In genomic region chr2:184769038-184769437, GRCh38 we compare ENCODE assay signal across 16 cellular contexts.
DNase-seq lines count a peak whose midpoint lies in the region; ATAC-seq, FAIRE-seq and TF ChIP-seq lines count a peak whose summit lies in the region.
"Had no signal": no experiment of that assay in that cellular context is flagged by ENCODE, and none has a peak within 500 bp of the region (broad histone marks: within the 10 kb centered on the region; RNA-seq: fewer than 3 reads in every experiment).

No MANE protein-coding gene starts in this region.

- H3K9me3 ChIP-seq in PC-3 (ENCODE audit: low read length) (no peaks in the 10 kb centered on the region), upper lobe of left lung (no peaks in the 10 kb centered on the region)
- H3K9me3 ChIP-seq: left ventricle myocardium inferior, ovary, thyroid gland had no signal

- H3K9me2 ChIP-seq in PC-3 (replicated peaks; ENCODE audit: low read length) = no peaks in the 10 kb centered on the region

- WGBS in upper lobe of left lung, 2 donors = 42 to 49% methylated on average over 2 of the region's 2 CpGs

- TF ChIP-seq CTCF in PC-3 (conservative IDR thresholded peaks at IDR 0.05; ENCODE audit: low read depth, low read length) = no peak
- TF ChIP-seq CTCF in upper lobe of left lung (IDR thresholded peaks at IDR 0.05) = no peak

- no TSS peak for BruUV-seq in PC-3 (replicated peaks; lab: Mats Ljungman, UMichigan)

- H3K27ac ChIP-seq in PC-3 (ENCODE audit: low read length) = no peak overlapping the region
- H3K27ac ChIP-seq in upper lobe of left lung = no peak overlapping the region
- H3K27ac ChIP-seq: left ventricle myocardium inferior, ovary, thyroid gland had no signal

- intact Hi-C loops in PC-3 (cut with micrococcal nuclease) = no loop called here

- peak overlapping the region; percentile 44; the same call in 1 of the 2 replicates for H3K4me2 ChIP-seq in PC-3 (ENCODE audit: low read length)

- H3K36me3 ChIP-seq in PC-3 (ENCODE audit: low read depth, low read length) = no peaks in the 10 kb centered on the region
- no peaks in the 10 kb centered on the region for H3K36me3 ChIP-seq in upper lobe of left lung
- H3K36me3 ChIP-seq: left ventricle myocardium inferior, ovary, thyroid gland had no signal

- H3K27me3 ChIP-seq in PC-3 (ENCODE audit: low read length) (no peaks in the 10 kb centered on the region), upper lobe of left lung (no peaks in the 10 kb centered on the region)
- H3K27me3 ChIP-seq: ovary, thyroid gland had no signal

- H2AFZ ChIP-seq in PC-3 (ENCODE audit: low read length) = no peak overlapping the region

- TF ChIP-seq EP300 in upper lobe of left lung (IDR thresholded peaks at IDR 0.05) = no peak

- no peak overlapping the region for H3K4me3 ChIP-seq in PC-3 (ENCODE audit: low read length)
- H3K4me3 ChIP-seq in upper lobe of left lung = no peak overlapping the region
- H3K4me3 ChIP-seq: left ventricle myocardium inferior, ovary, thyroid gland had no signal

- ATAC-seq in PC-3 = peak; percentile 96
- ATAC-seq in upper lobe of left lung (ENCODE audit: low FRiP score in 2 of 2) = no peak
- ATAC-seq: activated T-helper 17 cell treated with anti-CD3 and anti-CD28 coated beads, Interleukin-2, amount 50 U/mL, for 72 hours; WTC11 had no signal

- CTCF ChIA-PET in PC-3 (lab: Charles Lee) = no interaction called here
- CTCF ChIA-PET in HEK293T (lab: Yijun Ruan, JAX) = no interaction called here

- H3F3A ChIP-seq in PC-3 (ENCODE audit: low read length, unreplicated experiment) = no peaks in the 10 kb centered on the region

- TF ChIP-seq POLR2A in H54 (IDR thresholded peaks at IDR 0.05; ENCODE audit: low read depth, low read length) (no peak), upper lobe of left lung (IDR thresholded peaks at IDR 0.05) (no peak)

- no peaks in the 10 kb centered on the region for H4K20me1 ChIP-seq in PC-3 (ENCODE audit: low read length)

- DNase-seq in H54 (ENCODE audit: insufficient read length, low spot score) = no peak
- DNase-seq in PC-3 = peak; percentile 63
- DNase-seq in dedifferentiated amniotic fluid mesenchymal stem cell (ENCODE audit: extremely low spot score) = peak; percentile 49
- peak; percentile 63 for DNase-seq in non-pigmented ciliary epithelial cell (ENCODE audit: low read depth)
- no peak for DNase-seq in upper lobe of left lung
- no peak for DNase-seq in DMS53 treated with DMSO at 0.1 percent for 48 hours (lab: John Stamatoyannopoulos, UW; ENCODE audit: unreplicated experiment)
- no peak for DNase-seq in HEK293T (ENCODE audit: extremely low spot score)
- DNase-seq: activated CD8-positive, alpha-beta memory T cell treated with anti-CD3 and anti-CD28 coated beads for 24 hours; cortex of kidney; DMS153; left ventricle myocardium inferior; ovary; RPMI8226; thyroid gland had no signal

- POLR2A ChIA-PET in PC-3 (lab: Charles Lee; ENCODE audit: unreplicated experiment) = no interaction called here
- POLR2A ChIA-PET in HEK293T (lab: Yijun Ruan, JAX) = no interaction called here

- peak; percentile 96 for FAIRE-seq in H54 (lab: Jason Lieb, UNC)

- peaks cover 13% of the 10 kb centered on the region for H3K4me1 ChIP-seq in PC-3 (ENCODE audit: insufficient read depth, low read length)
- H3K4me1 ChIP-seq in upper lobe of left lung = no peaks in the 10 kb centered on the region
- H3K4me1 ChIP-seq: left ventricle myocardium inferior, thyroid gland had no signal

- no peaks in the 10 kb centered on the region for H3K79me2 ChIP-seq in PC-3 (ENCODE audit: low read length)

- no peak overlapping the region for H3K9ac ChIP-seq in PC-3 (ENCODE audit: low read length)

TF ChIP-seq in HEK293T, 16 proteins besides CTCF, POLR2A, EP300 and RAD21:
- no peak for TF ChIP-seq TARDBP (IDR thresholded peaks at IDR 0.05)
- no peak for TF ChIP-seq FOXK2 (IDR thresholded peaks at IDR 0.05)
- no peak for TF ChIP-seq SP1 (IDR thresholded peaks at IDR 0.05)
- no peak for TF ChIP-seq ZNF384 (IDR thresholded peaks at IDR 0.05)
- no peak for TF ChIP-seq FOXM1 (IDR thresholded peaks at IDR 0.05; ENCODE audit: borderline replicate concordance)
- TF ChIP-seq BHLHE40 (IDR thresholded peaks at IDR 0.05; ENCODE audit: borderline replicate concordance) = no peak
- TF ChIP-seq L3MBTL2 (conservative IDR thresholded peaks at IDR 0.05) = no peak
- TF ChIP-seq FOXA1 (IDR thresholded peaks at IDR 0.05) = no peak
- no peak for TF ChIP-seq CTBP1 (IDR thresholded peaks at IDR 0.05; ENCODE audit: borderline replicate concordance)
- no peak for TF ChIP-seq SUZ12 (IDR thresholded peaks at IDR 0.05)
- TF ChIP-seq PKNOX1 (IDR thresholded peaks at IDR 0.05) = no peak
- TF ChIP-seq HDGF (IDR thresholded peaks at IDR 0.05; ENCODE audit: borderline replicate concordance) = no peak
- no peak for TF ChIP-seq LEF1 (IDR thresholded peaks at IDR 0.05; ENCODE audit: borderline replicate concordance)
- TF ChIP-seq NFRKB (IDR thresholded peaks at IDR 0.05) = no peak
- no peak for TF ChIP-seq ARNT (IDR thresholded peaks at IDR 0.05)
TF ChIP-seq in HEK293T: peak in this region for 0.

Comparison
In these comparisons a context has a peak if more than half of its experiments do, and no peak if none do; other contexts are left out.
1. DNase-seq: peak in PC-3 (single experiment), dedifferentiated amniotic fluid mesenchymal stem cell (single experiment) and non-pigmented ciliary epithelial cell (single experiment); none in H54 (single experiment), upper lobe of left lung (0 of 2), DMS53 treated with DMSO at 0.1 percent for 48 hours (single experiment) and HEK293T (single experiment).